In genomic region chr5:138725153-138725884, GRCh38 we compare ENCODE assay signal across 8 cellular contexts.
DNase-seq lines count a peak whose midpoint lies in the region; ATAC-seq and TF ChIP-seq lines count a peak whose summit lies in the region.

No MANE protein-coding gene starts in this region.

- H3K4me3 ChIP-seq in NB4 (ENCODE audit: low read depth, low read length) (no peak overlapping the region), adipocyte (ENCODE audit: low read length) (no peak overlapping the region), skeletal muscle cell (ENCODE audit: low read depth, low read length) (no peak overlapping the region)

- no peaks in the 10 kb centered on the region for H3K36me3 ChIP-seq in adipocyte (ENCODE audit: control insufficient read depth, insufficient read depth, low read length, severe bottlenecking)

- H3K9ac ChIP-seq in adipocyte (ENCODE audit: low read length) = peak overlapping the region; percentile 26

- H3K9me3 ChIP-seq in adipocyte (ENCODE audit: control insufficient read depth, low read length) = no peaks in the 10 kb centered on the region

- TF ChIP-seq POLR2A in NB4 (IDR thresholded peaks at IDR 0.05; ENCODE audit: extremely low read depth, insufficient read length) = no peak

- peaks cover 18% of the 10 kb centered on the region for H3K27me3 ChIP-seq in adipocyte (replicated peaks; ENCODE audit: control insufficient read depth, insufficient read depth, low read length)

- peak; percentile 63 for TF ChIP-seq CTCF in NB4 (IDR thresholded peaks at IDR 0.05; ENCODE audit: low read depth, low read length)

- no peak for ATAC-seq in GM18867 (IDR thresholded peaks at IDR 0.05; ENCODE audit: unreplicated experiment)

- DNase-seq in DMS153 (lab: John Stamatoyannopoulos, UW) = peak; percentile 85
- DNase-seq in NB4 (ENCODE audit: low read depth) = peak; percentile 85
- DNase-seq in adipocyte (ENCODE audit: low read depth) = peak; percentile 83
- peak; percentile 13 to 42 for DNase-seq in hippocampal formation (lab: John Stamatoyannopoulos, UW)
- DNase-seq in skeletal muscle cell (ENCODE audit: low read depth) = peak; percentile 23
- DNase-seq in DMS114 treated with DMSO at 0.1 percent for 48 hours (lab: John Stamatoyannopoulos, UW; ENCODE audit: unreplicated experiment) = no peak
- no peak for DNase-seq in cerebellar nuclear complex (lab: John Stamatoyannopoulos, UW)

- H3K4me1 ChIP-seq in adipocyte (ENCODE audit: control insufficient read depth, insufficient read depth, low read length) = peaks cover 23% of the 10 kb centered on the region

Comparison
In these comparisons a context has a peak if more than half of its experiments do, and no peak if none do; other contexts are left out.
1. DNase-seq: peak in DMS153 (single experiment), NB4 (single experiment), adipocyte (single experiment), hippocampal formation (2 of 2) and skeletal muscle cell (single experiment); none in DMS114 treated with DMSO at 0.1 percent for 48 hours (single experiment) and cerebellar nuclear complex (0 of 2).